In genomic region chr1:198638894-198639319, GRCh38 we compare ENCODE assay signal across 8 cellular contexts. TPM values are rescaled to one million over a fixed set of nuclear protein-coding genes. Genes with fewer than 3 reads are reported as not detected.
DNase-seq lines count a peak whose midpoint lies in the region; ATAC-seq, FAIRE-seq and TF ChIP-seq lines count a peak whose summit lies in the region.

A gene with protein sequence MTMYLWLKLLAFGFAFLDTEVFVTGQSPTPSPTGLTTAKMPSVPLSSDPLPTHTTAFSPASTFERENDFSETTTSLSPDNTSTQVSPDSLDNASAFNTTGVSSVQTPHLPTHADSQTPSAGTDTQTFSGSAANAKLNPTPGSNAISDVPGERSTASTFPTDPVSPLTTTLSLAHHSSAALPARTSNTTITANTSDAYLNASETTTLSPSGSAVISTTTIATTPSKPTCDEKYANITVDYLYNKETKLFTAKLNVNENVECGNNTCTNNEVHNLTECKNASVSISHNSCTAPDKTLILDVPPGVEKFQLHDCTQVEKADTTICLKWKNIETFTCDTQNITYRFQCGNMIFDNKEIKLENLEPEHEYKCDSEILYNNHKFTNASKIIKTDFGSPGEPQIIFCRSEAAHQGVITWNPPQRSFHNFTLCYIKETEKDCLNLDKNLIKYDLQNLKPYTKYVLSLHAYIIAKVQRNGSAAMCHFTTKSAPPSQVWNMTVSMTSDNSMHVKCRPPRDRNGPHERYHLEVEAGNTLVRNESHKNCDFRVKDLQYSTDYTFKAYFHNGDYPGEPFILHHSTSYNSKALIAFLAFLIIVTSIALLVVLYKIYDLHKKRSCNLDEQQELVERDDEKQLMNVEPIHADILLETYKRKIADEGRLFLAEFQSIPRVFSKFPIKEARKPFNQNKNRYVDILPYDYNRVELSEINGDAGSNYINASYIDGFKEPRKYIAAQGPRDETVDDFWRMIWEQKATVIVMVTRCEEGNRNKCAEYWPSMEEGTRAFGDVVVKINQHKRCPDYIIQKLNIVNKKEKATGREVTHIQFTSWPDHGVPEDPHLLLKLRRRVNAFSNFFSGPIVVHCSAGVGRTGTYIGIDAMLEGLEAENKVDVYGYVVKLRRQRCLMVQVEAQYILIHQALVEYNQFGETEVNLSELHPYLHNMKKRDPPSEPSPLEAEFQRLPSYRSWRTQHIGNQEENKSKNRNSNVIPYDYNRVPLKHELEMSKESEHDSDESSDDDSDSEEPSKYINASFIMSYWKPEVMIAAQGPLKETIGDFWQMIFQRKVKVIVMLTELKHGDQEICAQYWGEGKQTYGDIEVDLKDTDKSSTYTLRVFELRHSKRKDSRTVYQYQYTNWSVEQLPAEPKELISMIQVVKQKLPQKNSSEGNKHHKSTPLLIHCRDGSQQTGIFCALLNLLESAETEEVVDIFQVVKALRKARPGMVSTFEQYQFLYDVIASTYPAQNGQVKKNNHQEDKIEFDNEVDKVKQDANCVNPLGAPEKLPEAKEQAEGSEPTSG (N-terminal part only) (plus strand): TSS chr1:198639040. CDS start chr1:198639269, 229 bp downstream.

- H3K4me2 ChIP-seq in astrocyte (ENCODE audit: low read length) = no peak within 1 kb of the TSS

- no peaks in the 10 kb centered on the region for H3K79me2 ChIP-seq in astrocyte (ENCODE audit: insufficient read depth, low read length)

- no peaks in the 10 kb centered on the region for H3K27me3 Mint-ChIP-seq in astrocyte (ENCODE audit: low read depth, unreplicated experiment)

- H4K20me1 ChIP-seq in astrocyte (ENCODE audit: insufficient read depth, low read length) = no peaks in the 10 kb centered on the region

- intact Hi-C loops in psoas muscle (cut with DNase I) = no loop called here

- peak within 1 kb of the TSS; percentile 58 for H3K4me3 ChIP-seq in GM12864 (ENCODE audit: low read depth, low read length)
- H3K4me3 ChIP-seq in astrocyte (ENCODE audit: insufficient read depth, low read depth, low read length) = no peak within 1 kb of the TSS
- H3K4me3 ChIP-seq in psoas muscle = peak within 1 kb of the TSS; percentile 38

- no peaks in the 10 kb centered on the region for H3K36me3 Mint-ChIP-seq in astrocyte (ENCODE audit: low read depth, unreplicated experiment)

- peaks cover 1% of the 10 kb centered on the region for H3K9me3 Mint-ChIP-seq in astrocyte (ENCODE audit: unreplicated experiment)

- DNase-seq in GM12864 (ENCODE audit: low read depth) = peak; percentile 87
- DNase-seq in astrocyte (ENCODE audit: low read depth) = no peak
- no peak for DNase-seq in psoas muscle
- DNase-seq in ecto neural progenitor cell (ENCODE audit: low spot score) = no peak
- DNase-seq in SHP77 (lab: John Stamatoyannopoulos, UW) = no peak
- no peak for DNase-seq in HPDE6-E6E7 (ENCODE audit: extremely low spot score)

- H3K36me3 ChIP-seq in astrocyte (ENCODE audit: insufficient read depth, low read length) = no peaks in the 10 kb centered on the region
- H3K36me3 ChIP-seq in psoas muscle (ENCODE audit: insufficient read depth in 1 of 2, low read depth in 1 of 2) = no peaks in the 10 kb centered on the region

- no peak within 1 kb of the TSS for H3K27ac Mint-ChIP-seq in astrocyte (ENCODE audit: unreplicated experiment)

- TF ChIP-seq CTCF in GM12864 (IDR thresholded peaks at IDR 0.05; ENCODE audit: low read depth, low read length, missing control alignments) (no peak), astrocyte (IDR thresholded peaks at IDR 0.05; ENCODE audit: insufficient read depth, low read depth, low read length) (no peak), psoas muscle (IDR thresholded peaks at IDR 0.05) (no peak)

- no peaks in the 10 kb centered on the region for H3K4me1 Mint-ChIP-seq in astrocyte (ENCODE audit: low read depth, unreplicated experiment)

- peak; percentile 29 for FAIRE-seq in astrocyte (lab: Jason Lieb, UNC)

- no peak within 1 kb of the TSS for H2AFZ ChIP-seq in astrocyte (ENCODE audit: low read depth, low read length)

- H3K27me3 ChIP-seq in astrocyte (ENCODE audit: insufficient read depth, low read length) (no peaks in the 10 kb centered on the region), psoas muscle (ENCODE audit: insufficient read depth in 3 of 3, low read length in 2 of 3) (no peaks in the 10 kb centered on the region)

- no peak within 1 kb of the TSS for H3K9ac ChIP-seq in astrocyte (ENCODE audit: low read length)

- no peak within 1 kb of the TSS for H3K4me3 Mint-ChIP-seq in astrocyte (ENCODE audit: unreplicated experiment)

- H3K27ac ChIP-seq in astrocyte (ENCODE audit: low read depth, low read length) (no peak within 1 kb of the TSS), psoas muscle (no peak within 1 kb of the TSS)

- ATAC-seq in GM21390 (IDR thresholded peaks at IDR 0.05; ENCODE audit: unreplicated experiment) (peak; percentile 73), HG03575 (IDR thresholded peaks at IDR 0.05; ENCODE audit: extremely low read depth, insufficient number of reproducible peaks, low FRiP score, unreplicated experiment) (peak; percentile 62), psoas muscle (no peak)

- 69 to 74% (median 69%) methylated on average over 5 of the region's 5 CpGs for WGBS in psoas muscle, 3 donors

- H3K9me3 ChIP-seq in astrocyte (ENCODE audit: insufficient read depth, low read depth, low read length) = no peaks in the 10 kb centered on the region
- no peaks in the 10 kb centered on the region for H3K9me3 ChIP-seq in psoas muscle

- no peaks in the 10 kb centered on the region for H3K4me1 ChIP-seq in astrocyte (ENCODE audit: insufficient read depth, low read length)
- H3K4me1 ChIP-seq in psoas muscle = no peaks in the 10 kb centered on the region

RNA-seq across cellular contexts. Expression of the gene that starts here (rescaled TPM):
- total RNA-seq in astrocyte (0.20 TPM in 1 of 2 replicates, not detected in the other), psoas muscle (1 to 10 TPM; 3.9 to 7.0 (median 4.9) TPM)
- polyA plus RNA-seq in psoas muscle = under 1 TPM; 0.42 to 0.63 (median 0.51) TPM

Comparison
In these comparisons a context has a peak if more than half of its experiments do, and no peak if none do; other contexts are left out.
1. ATAC-seq: peak in GM21390 (single experiment) and HG03575 (single experiment); none in psoas muscle (0 of 4).